ENCODE assay signal across 21 cellular contexts in the genomic region with DNA sequence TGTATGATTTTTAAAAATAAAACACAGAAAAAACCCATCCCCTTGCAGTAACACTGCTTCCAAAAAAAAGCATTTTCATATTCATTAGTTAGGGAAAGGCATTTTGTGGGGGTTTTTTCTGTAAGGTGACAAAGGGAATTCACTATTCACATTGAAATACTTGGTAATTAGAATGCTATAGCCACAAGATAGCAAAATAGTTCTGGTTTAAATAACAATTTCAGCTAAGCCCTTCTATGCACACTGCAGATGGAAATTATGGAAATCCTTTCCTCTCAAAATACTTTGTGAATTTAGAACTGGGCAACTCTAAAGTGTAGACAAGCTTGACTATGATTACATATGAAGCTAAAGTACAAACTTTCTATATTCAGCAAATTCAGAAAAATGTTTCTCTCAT.
"Had no signal": no experiment of that assay in that cellular context is flagged by ENCODE, and none has a peak within 500 bp of the region (broad histone marks: within the 10 kb centered on the region; RNA-seq: fewer than 3 reads in every experiment).

No MANE protein-coding gene starts in this region.

- H3K27me3 ChIP-seq: Peyer's patch, SJCRH30 had no signal

- H3K4me2 ChIP-seq: PC-9 had no signal

- ATAC-seq: Right ventricle myocardium inferior, SK-N-SH treated with all-trans-retinoic acid at 6 μM for 48 hours had no signal

- H3K9me3 ChIP-seq: Peyer's patch, SJCRH30 had no signal

- H2AFZ ChIP-seq: PC-9 had no signal

- H3K4me1 ChIP-seq: Peyer's patch, SJCRH30 had no signal

- H3K27ac ChIP-seq: HL-60, PC-9, Peyer's patch, SJCRH30 had no signal

- H3K4me3 ChIP-seq: PC-9, Peyer's patch, SJCRH30 had no signal

- DNase-seq: KBM-7, NCI-H1092, NCI-H1105 treated with DMSO at 0.1 percent for 48 hours, NCI-H1417 treated with DMSO at 0.1 percent for 48 hours, NCI-H146, NCI-H1694 treated with DMSO at 0.1 percent for 48 hours, NCI-H1930, NCI-H2081, NCI-H2107, NCI-H2227 treated with DMSO at 0.1 percent for 48 hours, NCI-H524, NCI-H69, NCI-H774, OCI-M1, PC-9, Peyer's patch, SHP77 treated with DMSO at 0.1 percent for 48 hours, SJCRH30 had no signal

- H3K36me3 ChIP-seq: Peyer's patch had no signal
